Comparison of ENCODE assay signal across 1 cellular context in the genomic region with DNA sequence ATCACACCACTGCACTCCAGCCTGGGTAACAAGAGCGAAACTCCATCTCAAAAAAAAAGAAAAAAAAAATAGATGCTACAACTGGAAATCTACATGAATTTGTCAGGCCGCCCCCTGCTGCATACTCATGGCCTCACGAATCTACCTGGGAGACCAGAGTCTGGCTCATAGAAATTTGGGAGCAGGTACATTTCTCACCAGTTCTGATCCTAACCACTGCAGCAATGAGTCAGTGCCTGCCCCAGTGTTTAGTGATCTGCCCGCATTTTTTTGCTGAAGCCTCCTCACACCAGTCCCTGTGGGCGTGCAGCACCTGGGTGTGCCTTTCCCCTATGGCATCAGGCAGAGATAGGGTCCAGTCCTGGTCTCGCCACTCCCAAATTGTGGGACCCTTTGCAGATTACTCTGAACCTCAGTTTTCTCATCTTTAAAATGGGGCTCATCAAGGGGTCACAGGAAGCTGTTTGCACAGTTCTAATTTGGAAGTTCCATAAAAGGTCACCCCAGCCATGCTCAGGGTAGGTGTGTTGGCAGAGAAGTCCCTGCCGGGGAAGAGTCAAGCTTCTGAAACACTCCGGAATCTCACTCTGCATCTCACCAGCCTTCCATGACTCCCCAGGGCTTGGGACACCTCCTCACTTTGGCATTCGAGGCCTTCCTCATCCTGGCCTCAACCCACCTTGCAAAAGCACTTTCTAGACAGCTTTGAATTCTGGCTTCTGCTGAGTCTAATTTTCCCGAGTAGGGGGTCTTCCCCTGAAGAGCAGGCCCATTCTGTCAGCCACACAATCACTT.
TF ChIP-seq lines count a peak whose summit lies in the region.

No MANE protein-coding gene starts in this region.

TF ChIP-seq in HCT116, 20 proteins besides CTCF, POLR2A, EP300 and RAD21 (continued from another document):
- TF ChIP-seq, protein P1, sequence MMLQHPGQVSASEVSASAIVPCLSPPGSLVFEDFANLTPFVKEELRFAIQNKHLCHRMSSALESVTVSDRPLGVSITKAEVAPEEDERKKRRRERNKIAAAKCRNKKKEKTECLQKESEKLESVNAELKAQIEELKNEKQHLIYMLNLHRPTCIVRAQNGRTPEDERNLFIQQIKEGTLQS (IDR thresholded peaks at IDR 0.05), result no peak
- TF ChIP-seq, protein P2, sequence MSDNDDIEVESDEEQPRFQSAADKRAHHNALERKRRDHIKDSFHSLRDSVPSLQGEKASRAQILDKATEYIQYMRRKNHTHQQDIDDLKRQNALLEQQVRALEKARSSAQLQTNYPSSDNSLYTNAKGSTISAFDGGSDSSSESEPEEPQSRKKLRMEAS (IDR thresholded peaks at IDR 0.05), result no peak
- TF ChIP-seq TCF7L2 (IDR thresholded peaks at IDR 0.05; ENCODE audit: borderline replicate concordance, extremely low read depth, insufficient read depth, insufficient read length), result no peak
- no peak for TF ChIP-seq SRF (IDR thresholded peaks at IDR 0.05; ENCODE audit: low read depth)
- TF ChIP-seq ELF1 (IDR thresholded peaks at IDR 0.05; ENCODE audit: borderline replicate concordance, low read depth), result no peak
